Comparison of ENCODE assay signal across 8 cellular contexts in the genomic region with DNA sequence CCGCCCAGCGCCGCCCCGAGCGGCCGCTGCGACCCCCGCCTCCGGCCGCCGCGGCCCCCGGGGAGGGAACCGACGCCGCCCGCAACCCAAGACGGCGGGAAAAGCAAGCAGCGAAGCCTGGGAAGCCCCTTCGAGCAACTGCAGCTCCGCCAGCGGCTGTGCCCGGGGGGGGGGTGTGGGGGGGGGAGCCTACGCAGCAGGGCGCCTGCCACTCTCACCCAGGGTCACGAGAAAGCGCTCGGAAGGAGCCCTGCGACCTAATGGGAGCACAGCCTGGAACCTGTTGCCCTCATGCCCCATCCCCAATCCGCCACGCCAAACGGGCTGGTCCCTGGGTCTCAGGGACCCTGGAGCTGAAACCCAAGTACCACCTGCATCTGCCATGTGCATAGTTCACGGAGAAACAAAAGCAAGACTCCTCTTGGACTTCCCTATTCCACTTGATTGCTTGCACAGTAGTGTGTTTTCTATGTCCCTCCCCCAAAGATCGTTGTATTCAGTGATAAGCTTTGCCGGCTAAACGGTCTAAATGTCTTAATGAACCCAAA. TPM values are rescaled to one million over a fixed set of nuclear protein-coding genes. Genes with fewer than 3 reads are reported as not detected.
DNase-seq lines count a peak whose midpoint lies in the region; ATAC-seq and TF ChIP-seq lines count a peak whose summit lies in the region.

No MANE protein-coding gene starts in this region.

- H3K27ac ChIP-seq in osteoblast (ENCODE audit: low read depth, low read length) (no peak overlapping the region), PC-9 (no peak overlapping the region)

- peak; percentile 3 for ATAC-seq in activated CD4-positive, alpha-beta T cell treated with anti-CD3 and anti-CD28 coated beads for 36 hours
- ATAC-seq in HG02884 (IDR thresholded peaks at IDR 0.05; ENCODE audit: unreplicated experiment) = no peak

- H3K36me3 ChIP-seq in osteoblast (ENCODE audit: insufficient read depth, low read length) (no peaks in the 10 kb centered on the region), PC-9 (ENCODE audit: low read depth) (no peaks in the 10 kb centered on the region)

- no peaks in the 10 kb centered on the region for H4K20me1 ChIP-seq in osteoblast (ENCODE audit: insufficient read depth, low read length)
- H4K20me1 ChIP-seq in PC-9 (ENCODE audit: insufficient read depth) = no peaks in the 10 kb centered on the region

- no TSS peak for BruUV-seq in PC-9 (replicated peaks; lab: Mats Ljungman, UMichigan)

- intact Hi-C loops in activated CD4-positive, alpha-beta T cell treated with anti-CD3 and anti-CD28 coated beads for 36 hours (cut with DNase I, micrococcal nuclease) = no loop called here
- intact Hi-C loops in PC-9 (cut with micrococcal nuclease; ENCODE audit: unreplicated experiment) = no loop called here

- H3K79me2 ChIP-seq in osteoblast (ENCODE audit: insufficient read depth, low read length) (no peaks in the 10 kb centered on the region), PC-9 (ENCODE audit: low read depth) (no peaks in the 10 kb centered on the region)

- peaks cover 20% of the 10 kb centered on the region for H3K27me3 ChIP-seq in osteoblast (ENCODE audit: insufficient read depth, low read length)
- H3K27me3 ChIP-seq in PC-9 (ENCODE audit: insufficient read depth, low read depth) = peaks cover 26% of the 10 kb centered on the region

- H3K9me3 ChIP-seq in osteoblast (ENCODE audit: low read depth, low read length) (no peaks in the 10 kb centered on the region), PC-9 (ENCODE audit: insufficient read depth, low read depth) (no peaks in the 10 kb centered on the region)

- H3K4me2 ChIP-seq in osteoblast (ENCODE audit: insufficient read depth, low read length) (peak overlapping the region; percentile 80), PC-9 (no peak overlapping the region)

- H3K4me3 Mint-ChIP-seq in activated CD4-positive, alpha-beta T cell treated with anti-CD3 and anti-CD28 coated beads for 36 hours = peak overlapping the region; percentile 70

- POLR2A ChIA-PET in activated CD4-positive, alpha-beta T cell treated with anti-CD3 and anti-CD28 coated beads for 36 hours (lab: Charles Lee) = interaction anchor here (2.9 kb wide), 1 partner anchor 12 kb away, joined by 11 read pairs; the partner anchor contains the start of gene DKC1
- POLR2A ChIA-PET in PC-9 (lab: Charles Lee; ENCODE audit: unreplicated experiment) = no interaction called here

- H3K4me1 Mint-ChIP-seq in activated CD4-positive, alpha-beta T cell treated with anti-CD3 and anti-CD28 coated beads for 36 hours = peaks cover 19% of the 10 kb centered on the region

- H3K4me3 ChIP-seq in osteoblast (ENCODE audit: insufficient read depth, low read length) = peak overlapping the region; percentile 67
- H3K4me3 ChIP-seq in PC-9 = no peak overlapping the region

- H3F3A ChIP-seq in PC-9 (ENCODE audit: insufficient read depth, low read depth) = peaks cover 6% of the 10 kb centered on the region; the same call in 1 of the 2 replicates

- peak overlapping the region; percentile 53 for H3K27ac Mint-ChIP-seq in activated CD4-positive, alpha-beta T cell treated with anti-CD3 and anti-CD28 coated beads for 36 hours

- no peaks in the 10 kb centered on the region for H3K36me3 Mint-ChIP-seq in activated CD4-positive, alpha-beta T cell treated with anti-CD3 and anti-CD28 coated beads for 36 hours (ENCODE audit: low read depth)

- no peak overlapping the region for H2AFZ ChIP-seq in osteoblast (ENCODE audit: low read length)
- no peak overlapping the region for H2AFZ ChIP-seq in PC-9

- H3K9me3 Mint-ChIP-seq in activated CD4-positive, alpha-beta T cell treated with anti-CD3 and anti-CD28 coated beads for 36 hours (ENCODE audit: low read depth) = no peaks in the 10 kb centered on the region

- DNase-seq in activated CD4-positive, alpha-beta T cell treated with anti-CD3 and anti-CD28 coated beads for 36 hours = no peak
- no peak for DNase-seq in activated CD4-positive, alpha-beta T cell treated with anti-CD3 and anti-CD28 coated beads for 1 hour
- DNase-seq in NCI-H69 (lab: John Stamatoyannopoulos, UW) = peak; percentile 53
- DNase-seq in central memory CD4-positive, alpha-beta T cell = peak; percentile 16
- DNase-seq in osteoblast (ENCODE audit: insufficient read length, low spot score, missing footprints) = no peak
- DNase-seq in PC-9 = no peak
- no peak for DNase-seq in HK-2 (ENCODE audit: unreplicated experiment)

- CTCF ChIA-PET in activated CD4-positive, alpha-beta T cell treated with anti-CD3 and anti-CD28 coated beads for 36 hours (lab: Charles Lee) = interaction anchor here (0.8 to 5.9 kb wide), 6 partner anchors 11 to 139 kb away, joined by 3 to 58 read pairs (median 13); partner anchors contain the start of gene DKC1
- CTCF ChIA-PET in PC-9 (lab: Charles Lee) = no interaction called here

- peaks cover 2% of the 10 kb centered on the region for H3K27me3 Mint-ChIP-seq in activated CD4-positive, alpha-beta T cell treated with anti-CD3 and anti-CD28 coated beads for 36 hours

- TF ChIP-seq CTCF in osteoblast (IDR thresholded peaks at IDR 0.05; ENCODE audit: extremely low read depth, low read depth, low read length) (no peak), PC-9 (conservative IDR thresholded peaks at IDR 0.05) (no peak)

- H3K4me1 ChIP-seq in osteoblast (ENCODE audit: insufficient read depth, low read length) = peaks cover 13% of the 10 kb centered on the region
- H3K4me1 ChIP-seq in PC-9 (replicated peaks; ENCODE audit: insufficient read depth) = peaks cover 8% of the 10 kb centered on the region; the same call in 1 of the 2 replicates

- no peaks in the 10 kb centered on the region for H3K9me2 ChIP-seq in PC-9 (ENCODE audit: insufficient read depth)

RNA-seq across cellular contexts. Expression of gene GAB3, which starts 0.3 kb away (rescaled TPM):
- total RNA-seq in activated CD4-positive, alpha-beta T cell treated with anti-CD3 and anti-CD28 coated beads for 36 hours = 1 to 10 TPM; 2.1 to 2.9 TPM
- 3.2 and 6.9 TPM in 2 replicates for total RNA-seq in osteoblast
- 0.17 and 0.63 TPM in 2 replicates for total RNA-seq in PC-9 (2021)

RNA-seq across cellular contexts. Expression of gene DKC1, which starts 11.5 kb away (rescaled TPM):
- 100 to 1,000 TPM; 126 to 130 TPM for total RNA-seq in activated CD4-positive, alpha-beta T cell treated with anti-CD3 and anti-CD28 coated beads for 36 hours
- total RNA-seq in osteoblast = 30.8 and 31.8 TPM in 2 replicates
- total RNA-seq in PC-9 (2021) = 83.5 and 101 TPM in 2 replicates

RNA-seq across cellular contexts. Expression of gene MPP1, which starts 54.1 kb away (rescaled TPM):
- 10 to 100 TPM; 24.1 to 27.6 TPM for total RNA-seq in activated CD4-positive, alpha-beta T cell treated with anti-CD3 and anti-CD28 coated beads for 36 hours
- total RNA-seq in osteoblast = 14.8 and 17.1 TPM in 2 replicates
- total RNA-seq in PC-9 (2021) = 4.2 and 4.8 TPM in 2 replicates

Comparison
In these comparisons a context has a peak if more than half of its experiments do, and no peak if none do; other contexts are left out.
1. DNase-seq: peak in NCI-H69 (single experiment) and central memory CD4-positive, alpha-beta T cell (single experiment); none in activated CD4-positive, alpha-beta T cell treated with anti-CD3 and anti-CD28 coated beads for 36 hours (single experiment), activated CD4-positive, alpha-beta T cell treated with anti-CD3 and anti-CD28 coated beads for 1 hour (single experiment), osteoblast (single experiment), PC-9 (0 of 2) and HK-2 (single experiment).